In genomic region chr11:130031945-130032344, GRCh38 we compare ENCODE assay signal across 3 cellular contexts.
TF ChIP-seq lines count a peak whose summit lies in the region.

No MANE protein-coding gene starts in this region.

TF ChIP-seq in SK-N-SH, 30 proteins besides CTCF, POLR2A, EP300 and RAD21:
- no peak for TF ChIP-seq MEF2A (IDR thresholded peaks at IDR 0.05; ENCODE audit: borderline replicate concordance, low read depth)
- TF ChIP-seq GABPA (IDR thresholded peaks at IDR 0.05; ENCODE audit: low read depth) = no peak
- TF ChIP-seq NFIC (IDR thresholded peaks at IDR 0.05; ENCODE audit: borderline replicate concordance) = no peak
- no peak for TF ChIP-seq RXRA (IDR thresholded peaks at IDR 0.05; ENCODE audit: borderline replicate concordance, low read depth)
- TF ChIP-seq ZBTB33 (IDR thresholded peaks at IDR 0.05; ENCODE audit: borderline replicate concordance, low read depth) = no peak
- TF ChIP-seq SIN3A (IDR thresholded peaks at IDR 0.05; ENCODE audit: borderline replicate concordance, low read depth, low read length) = no peak
- TF ChIP-seq FOXJ3 (CRISPR knock-in tag; IDR thresholded peaks at IDR 0.05) = no peak
- no peak for TF ChIP-seq RFX5 (IDR thresholded peaks at IDR 0.05; ENCODE audit: low read length)
- no peak for TF ChIP-seq MXI1 (IDR thresholded peaks at IDR 0.05; ENCODE audit: low read depth, low read length)
- TF ChIP-seq FOSL2 (IDR thresholded peaks at IDR 0.05; ENCODE audit: borderline replicate concordance, low read depth) = no peak
- TF ChIP-seq POLR2AphosphoS5 (IDR thresholded peaks at IDR 0.05; ENCODE audit: low read depth, low read length) = no peak
- TF ChIP-seq ELF1 (IDR thresholded peaks at IDR 0.05) = no peak
- no peak for TF ChIP-seq TAF1 (IDR thresholded peaks at IDR 0.05; ENCODE audit: borderline replicate concordance, low read depth, low read length)
- no peak for TF ChIP-seq IRF3 (IDR thresholded peaks at IDR 0.05; ENCODE audit: low read depth, low read length)

TF ChIP-seq in SK-N-SH treated with all-trans-retinoic acid at 6 μM for 48 hours, 23 proteins besides CTCF, POLR2A, EP300 and RAD21 (continues in another document):
- TF ChIP-seq BACH2 (CRISPR knock-in tag; IDR thresholded peaks at IDR 0.05; ENCODE audit: borderline replicate concordance) (no peak), ZFP30 (CRISPR knock-in tag; IDR thresholded peaks at IDR 0.05) (no peak), CSDC2 (CRISPR knock-in tag; IDR thresholded peaks at IDR 0.05) (no peak), ZNF8 (CRISPR knock-in tag; IDR thresholded peaks at IDR 0.05) (no peak), ZFP3 (CRISPR knock-in tag; IDR thresholded peaks at IDR 0.05) (no peak), POU6F1 (CRISPR knock-in tag; IDR thresholded peaks at IDR 0.05; ENCODE audit: borderline replicate concordance, low read depth) (no peak), CREB5 (CRISPR knock-in tag; IDR thresholded peaks at IDR 0.05; ENCODE audit: low read depth) (no peak), ESRRG (CRISPR knock-in tag; IDR thresholded peaks at IDR 0.05) (no peak), OSR1 (CRISPR knock-in tag; IDR thresholded peaks at IDR 0.05) (no peak), ARNTL (CRISPR knock-in tag; IDR thresholded peaks at IDR 0.05; ENCODE audit: borderline replicate concordance, low read depth) (no peak), TSHZ2 (CRISPR knock-in tag; IDR thresholded peaks at IDR 0.05) (no peak), TOX (CRISPR knock-in tag; IDR thresholded peaks at IDR 0.05; ENCODE audit: borderline replicate concordance) (no peak), PATZ1 (CRISPR knock-in tag; IDR thresholded peaks at IDR 0.05; ENCODE audit: borderline replicate concordance) (no peak), ISL1 (CRISPR knock-in tag; IDR thresholded peaks at IDR 0.05) (no peak), ZNF70 (CRISPR knock-in tag; IDR thresholded peaks at IDR 0.05) (no peak), SNAI2 (CRISPR knock-in tag; IDR thresholded peaks at IDR 0.05) (no peak), TCF4 (CRISPR knock-in tag; IDR thresholded peaks at IDR 0.05; ENCODE audit: borderline replicate concordance) (no peak), ZC3H10 (CRISPR knock-in tag; IDR thresholded peaks at IDR 0.05) (no peak)

TF ChIP-seq in H1, 55 proteins besides CTCF, POLR2A, EP300 and RAD21:
- TF ChIP-seq MAX (IDR thresholded peaks at IDR 0.05) (no peak), CEBPB (IDR thresholded peaks at IDR 0.05; ENCODE audit: low read depth, low read length) (peak; percentile 61)
